31 cellular contexts compared by ENCODE assay signal in genomic region chr3:100231668-100232067, GRCh38.
"Had no signal": no experiment of that assay in that cellular context is flagged by ENCODE, and none has a peak within 500 bp of the region (broad histone marks: within the 10 kb centered on the region; RNA-seq: fewer than 3 reads in every experiment).

No MANE protein-coding gene starts in this region.

- H3K9ac ChIP-seq: KMS-11 had no signal

- H3K27ac ChIP-seq: adrenal gland, cardiac muscle cell, KMS-11, Peyer's patch, RWPE1, SJSA1 had no signal

- H3K4me2 ChIP-seq: KMS-11 had no signal

- H3K4me3 ChIP-seq: adrenal gland, cardiac muscle cell, Peyer's patch, SJSA1 had no signal

- H3K9me3 ChIP-seq: adrenal gland, Peyer's patch, SJSA1 had no signal

- DNase-seq: activated CD4-positive, alpha-beta T cell treated with anti-CD3 and anti-CD28 coated beads for 48 hours; activated CD4-positive, alpha-beta T cell treated with anti-CD3 and anti-CD28 coated beads, Interleukin-2, amount 50 U/mL, for 4 hours; activated CD4-positive, CD25-positive, alpha-beta regulatory T cell treated with anti-CD3 and anti-CD28 coated beads, Interleukin-2, amount 50 U/mL, for 72 hours; activated CD8-positive, alpha-beta memory T cell treated with anti-CD3 and anti-CD28 coated beads, Interleukin-2, amount 50 U/mL, for 48 hours; activated CD8-positive, alpha-beta T cell treated with anti-CD3 and anti-CD28 coated beads, Interleukin-2, amount 10 ng/mL, durations not matched to agents 7 days and 5 days; activated naive CD4-positive, alpha-beta T cell treated with anti-CD3 and anti-CD28 coated beads, Interleukin-2, amount 50 U/mL, for 16 hours; activated naive CD8-positive, alpha-beta T cell treated with anti-CD3 and anti-CD28 coated beads, Interleukin-2, amount 10 ng/mL, durations not matched to agents 7 days and 5 days; activated T-cell treated with anti-CD3 and anti-CD28 coated beads, Interleukin-2, amount 50 U/mL, for 1 hour; adrenal gland; anterior cingulate cortex; cerebellar nuclear complex; MM.1S; NCI-H1105; NCI-H1436; NCI-H1694 treated with DMSO at 0.1 percent for 48 hours; NCI-H2029 treated with DMSO at 0.1 percent for 48 hours; NCI-H345; NCI-H510A; NCI-H526 treated with DMSO at 0.1 percent for 48 hours; NCI-H82; NK-92 treated with Interleukin-12 subunit alpha and Interleukin-12 subunit beta, amount 100 ng/mL, for 24 hours; OCI-M1; Peyer's patch; SHP77; T-helper 17 cell; T-helper 9 cell had no signal

- H3K36me3 ChIP-seq: adrenal gland, cardiac muscle cell, Peyer's patch, SJSA1 had no signal

- H3K4me1 ChIP-seq: adrenal gland, Peyer's patch had no signal

- H3K27me3 ChIP-seq: adrenal gland, cardiac muscle cell, Peyer's patch, SJSA1 had no signal

- ATAC-seq: activated CD8-positive, alpha-beta T cell treated with anti-CD3 and anti-CD28 coated beads, Interleukin-2, amount 10 ng/mL, durations not matched to agents 7 days and 5 days; T-helper 17 cell; WTC11 had no signal
